In the genomic region with DNA sequence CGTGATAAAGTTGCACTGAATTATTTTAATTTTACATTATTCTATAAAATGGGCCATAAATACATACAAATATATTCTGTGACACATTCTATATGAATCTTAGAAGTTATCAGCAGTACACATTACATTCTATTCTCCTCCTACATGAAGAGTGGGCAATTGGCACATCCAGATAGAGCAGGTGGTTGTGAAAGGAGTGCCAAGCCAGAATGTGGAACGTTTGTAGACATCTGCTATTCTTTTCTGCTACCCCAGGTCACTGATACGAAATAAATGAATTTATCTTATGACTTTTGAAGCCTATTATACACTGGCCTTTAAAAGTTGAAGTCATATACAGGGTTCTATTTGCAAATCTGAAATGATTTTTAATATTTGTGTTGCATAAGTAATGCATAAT, we compare ENCODE assay signal across 16 cellular contexts.
"Had no signal": no experiment of that assay in that cellular context is flagged by ENCODE, and none has a peak within 500 bp of the region (broad histone marks: within the 10 kb centered on the region; RNA-seq: fewer than 3 reads in every experiment).

No MANE protein-coding gene starts in this region.

- DNase-seq: islet precursor cell; left ventricle myocardium inferior; mesendoderm; midbrain; mucosa of descending colon; naive thymus-derived CD4-positive, alpha-beta T cell; ovary; right lobe of liver; stimulated activated CD4-positive, alpha-beta T cell treated with anti-CD3 and anti-CD28 coated beads, Interleukin-1b, Interleukin-23, amount 100 ng/mL, for 48 hours; stimulated activated CD4-positive, alpha-beta T cell treated with anti-CD3 and anti-CD28 coated beads, Interleukin-2, amount 100 ng/mL, for 48 hours; stimulated activated CD4-positive, alpha-beta T cell treated with anti-CD3 and anti-CD28 coated beads, Interleukin-4, amount 100 ng/mL, for 4 hours; stimulated activated CD8-positive, alpha-beta memory T cell treated with anti-CD3 and anti-CD28 coated beads, Interleukin-4, amount 100 ng/mL, for 48 hours; stimulated activated naive CD4-positive, alpha-beta T cell treated with Interleukin-2 at 50 U/mL for 16 hours; stimulated activated naive CD8-positive, alpha-beta T cell treated with anti-CD3 and anti-CD28 coated beads, Interleukin-15, amount 100 ng/mL, for 72 hours; substantia nigra; uterus had no signal
